In the genomic region with DNA sequence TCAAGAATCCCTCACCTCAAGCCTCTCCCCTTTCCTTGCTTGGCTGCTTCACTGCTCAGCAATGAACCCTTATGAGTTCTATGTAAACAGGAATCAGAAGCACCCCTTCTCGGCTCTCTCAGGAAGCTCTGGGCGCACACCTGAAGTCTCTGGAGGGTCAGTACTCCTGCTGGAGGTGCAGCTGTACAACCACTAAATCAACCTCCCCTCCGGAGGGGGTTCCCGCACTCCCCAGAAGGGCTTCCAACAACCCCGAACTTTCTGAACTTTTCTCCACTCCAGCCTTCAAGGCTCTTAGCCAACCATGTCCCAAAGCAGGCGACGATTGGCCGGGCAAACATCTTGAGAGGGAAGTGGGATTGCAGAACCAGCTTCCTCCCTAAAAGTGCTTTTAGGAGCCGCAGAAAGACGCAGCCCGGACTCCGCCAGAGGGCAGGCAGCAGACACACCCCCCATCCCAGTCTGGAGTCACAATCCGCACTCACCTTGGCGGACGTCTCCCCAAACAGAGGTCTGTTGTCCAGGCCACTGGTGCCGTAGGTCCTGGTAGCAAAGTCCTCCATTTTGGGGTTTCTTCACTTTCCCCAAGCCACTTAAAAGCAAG, we compare ENCODE assay signal across 7 cellular contexts. TPM values are rescaled to one million over a fixed set of nuclear protein-coding genes. Genes with fewer than 3 reads are reported as not detected.
A peak's percentile ranks its signal among the peaks of the same experiment; 100 is the strongest.
DNase-seq lines count a peak whose midpoint lies in the region; ATAC-seq, FAIRE-seq and TF ChIP-seq lines count a peak whose summit lies in the region.

No MANE protein-coding gene starts in this region.

- H3K27ac ChIP-seq in GM12878 (ENCODE audit: control insufficient read depth, insufficient read depth) (peak overlapping the region; percentile 98), iPS DF 6.9 (ENCODE audit: low read length) (no peak overlapping the region)

- CTCF ChIA-PET in GM12878 (lab: Yijun Ruan, JAX) = interaction anchor here (1.0 to 2.1 kb wide), 5 partner anchors 15 to 69 kb away, joined by 3 to 13 read pairs (median 4); no protein-coding TSS in a partner anchor

- H3K27me3 ChIP-seq in GM12878 (replicated peaks in 1 of 2; ENCODE audit: control insufficient read depth in 2 of 2, insufficient read depth in 2 of 2, low read length in 1 of 2) (no peaks in the 10 kb centered on the region), iPS DF 6.9 (ENCODE audit: control insufficient read depth, insufficient read depth, low read length) (peaks cover 10% of the 10 kb centered on the region; the same call in 1 of the 2 replicates)

- H4K20me1 ChIP-seq in GM12878 (ENCODE audit: control insufficient read depth, insufficient read depth) = no peaks in the 10 kb centered on the region

- POLR2A ChIA-PET in GM12878 (lab: Charles Lee) = interaction anchor here (0.9 to 12.1 kb wide), 3 partner anchors 20 to 64 kb away, joined by 4 to 215 read pairs (median 4); a partner anchor contains a TSS

- H3K36me3 ChIP-seq in GM12878 (ENCODE audit: control insufficient read depth in 2 of 2, insufficient read depth in 2 of 2, low read length in 1 of 2) (0 out of 4 replicates have a peak, but pooled peaks cover 0 to 2% of the 10 kb centered on the region in 2 experiments), iPS DF 6.9 (ENCODE audit: control insufficient read depth, insufficient read depth, low read length) (no peaks in the 10 kb centered on the region)

- peak overlapping the region; percentile 38 for H2AFZ ChIP-seq in GM12878 (ENCODE audit: control insufficient read depth, low read depth, low read length)

- DNase-seq in RPMI7951 (ENCODE audit: low read depth) (peak; percentile 45), GM12878 (ENCODE audit: low read depth, low spot score) (no peak), iPS DF 6.9 (ENCODE audit: low read depth, low spot score) (no peak), retinal pigment epithelial cell (ENCODE audit: low read depth) (no peak)

- intact Hi-C loops in GM12878 (cut with micrococcal nuclease; ENCODE audit: unreplicated experiment) = loop anchor here (1.0 to 5.0 kb wide), 4 partner anchors 67 to 998 kb away; a partner anchor contains a TSS

- peaks cover 63% of the 10 kb centered on the region for H3K79me2 ChIP-seq in GM12878 (ENCODE audit: control insufficient read depth, insufficient read depth, low read length)

- RAD21 ChIA-PET in GM12878 (lab: Charles Lee; ENCODE audit: unreplicated experiment) = interaction anchor here (0.6 to 11.7 kb wide), 6 partner anchors 9 to 64 kb away, joined by 3 to 153 read pairs (median 3); a partner anchor contains a TSS

- TF ChIP-seq EP300 in GM12878 (IDR thresholded peaks at IDR 0.05; ENCODE audit: borderline replicate concordance in 1 of 2, control insufficient read depth in 1 of 2, low read depth in 2 of 2, low read length in 2 of 2) = no peak

- no peak for TF ChIP-seq CTCF in GM12875 (IDR thresholded peaks at IDR 0.05; ENCODE audit: borderline replicate concordance, insufficient read depth, low read depth, low read length)
- TF ChIP-seq CTCF in GM12878 (IDR thresholded peaks at IDR 0.05 in 2 of 3, conservative IDR thresholded peaks at IDR 0.05 in 1 of 3; ENCODE audit: control insufficient read depth in 2 of 3, extremely low read depth in 1 of 3, insufficient read depth in 1 of 3, low read depth in 3 of 3, low read length in 3 of 3) = no peak
- no peak for TF ChIP-seq CTCF in retinal pigment epithelial cell (conservative IDR thresholded peaks at IDR 0.05; ENCODE audit: low read depth, low read length)

- ATAC-seq in HG02840 (IDR thresholded peaks at IDR 0.05; ENCODE audit: low FRiP score, unreplicated experiment) = peak; percentile 10
- peak; percentile 10 for ATAC-seq in GM12878
- ATAC-seq in GM21360 (IDR thresholded peaks at IDR 0.05; ENCODE audit: unreplicated experiment) = no peak

- under 1% methylated on average over 16 of the region's 16 CpGs for whole genome bisulfite sequencing in GM12878 (ENCODE audit: insufficient coverage, insufficient replicate concordance, low lambda C conversion rate, missing lambda C conversion rate)
- no CpG with 5 or more reads among the region's 16 CpGs for WGBS in iPS DF 6.9 (ENCODE audit: insufficient coverage, insufficient read length)

- peak overlapping the region; percentile 96; the same call in 1 of the 2 replicates for H3K4me2 ChIP-seq in GM12878 (ENCODE audit: control insufficient read depth, insufficient read depth)

- no peaks in the 10 kb centered on the region for H3K9me3 ChIP-seq in GM12878 (replicated peaks; ENCODE audit: control insufficient read depth, insufficient read depth, low read length)
- H3K9me3 ChIP-seq in iPS DF 6.9 (ENCODE audit: control insufficient read depth, insufficient read depth, low read length) = no peaks in the 10 kb centered on the region

- H3K4me1 ChIP-seq in GM12878 (ENCODE audit: control insufficient read depth, insufficient read depth, low read length) (peaks cover 13% of the 10 kb centered on the region), iPS DF 6.9 (ENCODE audit: control insufficient read depth, insufficient read depth, low read length) (peaks cover 4% of the 10 kb centered on the region)

- SMC1A ChIA-PET in GM12878 (lab: Charles Lee; ENCODE audit: uncharacterized antibody, unreplicated experiment) = interaction anchor here (0.7 to 8.6 kb wide), 8 partner anchors 8 to 126 kb away, joined by 3 to 112 read pairs (median 4); a partner anchor contains a TSS

- FAIRE-seq in GM12878 (lab: Jason Lieb, UNC) = peak; percentile 83

- H3K4me3 ChIP-seq in GM12875 (ENCODE audit: low read depth, low read length) = peak overlapping the region; percentile 97
- peak overlapping the region; percentile 95 for H3K4me3 ChIP-seq in GM12878
- H3K4me3 ChIP-seq in iPS DF 6.9 (ENCODE audit: low read length) = peak overlapping the region; percentile 97
- H3K4me3 ChIP-seq in retinal pigment epithelial cell (ENCODE audit: low read length) = peak overlapping the region; percentile 88

- BruUV-seq in GM12878 (replicated peaks; lab: Mats Ljungman, UMichigan) = no TSS peak

- peak overlapping the region; percentile 86 for H3K9ac ChIP-seq in GM12878 (ENCODE audit: control insufficient read depth, insufficient read depth, low read length)

- no peak for TF ChIP-seq POLR2A in GM12878 (IDR thresholded peaks at IDR 0.05; ENCODE audit: low read depth, low read length)

- in situ Hi-C loops in GM12878 (cut with MboI) = no loop called here

- TF ChIP-seq RAD21 in GM12878 (IDR thresholded peaks at IDR 0.05; ENCODE audit: insufficient read depth, low read depth, low read length) = no peak

TF ChIP-seq in GM12878, 131 proteins besides CTCF, POLR2A, EP300 and RAD21 (continues in another document):
- TF ChIP-seq FOS (IDR thresholded peaks at IDR 0.05; ENCODE audit: borderline replicate concordance, extremely low read depth, insufficient read length) (no peak), HDAC6 (IDR thresholded peaks at IDR 0.05; ENCODE audit: unreplicated experiment) (peak; percentile 13), TCF12 (IDR thresholded peaks at IDR 0.05; ENCODE audit: low read depth, low read length) (peak; percentile 58; the same call in 1 of the 2 replicates), TAF1 (IDR thresholded peaks at IDR 0.05; ENCODE audit: borderline replicate concordance, low read depth, low read length) (peak; percentile 56; the same call in 1 of the 2 replicates), TCF7 (IDR thresholded peaks at IDR 0.05; ENCODE audit: borderline replicate concordance) (0 out of 2 replicates have a peak, but pooled peaks have one; percentile 34), EGR1 (IDR thresholded peaks at IDR 0.05; ENCODE audit: borderline replicate concordance in 1 of 2, low read depth in 2 of 2, low read length in 2 of 2) (peak in 1 of 2 experiments; percentile 12; a peak in 1 of 3 replicates), TCF3 (IDR thresholded peaks at IDR 0.05; ENCODE audit: borderline replicate concordance, insufficient read depth, low read depth, low read length) (no peak)
- TF ChIP-seq, protein P1, sequence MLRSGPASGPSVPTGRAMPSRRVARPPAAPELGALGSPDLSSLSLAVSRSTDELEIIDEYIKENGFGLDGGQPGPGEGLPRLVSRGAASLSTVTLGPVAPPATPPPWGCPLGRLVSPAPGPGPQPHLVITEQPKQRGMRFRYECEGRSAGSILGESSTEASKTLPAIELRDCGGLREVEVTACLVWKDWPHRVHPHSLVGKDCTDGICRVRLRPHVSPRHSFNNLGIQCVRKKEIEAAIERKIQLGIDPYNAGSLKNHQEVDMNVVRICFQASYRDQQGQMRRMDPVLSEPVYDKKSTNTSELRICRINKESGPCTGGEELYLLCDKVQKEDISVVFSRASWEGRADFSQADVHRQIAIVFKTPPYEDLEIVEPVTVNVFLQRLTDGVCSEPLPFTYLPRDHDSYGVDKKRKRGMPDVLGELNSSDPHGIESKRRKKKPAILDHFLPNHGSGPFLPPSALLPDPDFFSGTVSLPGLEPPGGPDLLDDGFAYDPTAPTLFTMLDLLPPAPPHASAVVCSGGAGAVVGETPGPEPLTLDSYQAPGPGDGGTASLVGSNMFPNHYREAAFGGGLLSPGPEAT (IDR thresholded peaks at IDR 0.05; ENCODE audit: low read depth) = peak; percentile 31; the same call in 1 of the 2 replicates

RNA-seq across cellular contexts. Expression of a gene that starts 0.5 kb away (rescaled TPM):
- total RNA-seq in RPMI7951 (2014; rRNA removed; shearing (Covaris generic)) = 51.7 and 52.3 TPM in 2 replicates
- total RNA-seq in GM12878 (2013; cell fraction: nucleolus; rRNA removed) = 191 and 192 TPM in 2 replicates
- 101 and 115 TPM in 2 replicates for total RNA-seq in GM12878 (2014; rRNA removed)
- total RNA-seq in GM12878 (2014; rRNA removed; fragmentation: Illumina TruSeq; extraction: Trizol) = 71.0 and 72.9 TPM in 2 replicates
- total RNA-seq in GM12878 (2021) = 64.4 and 64.8 TPM in 2 replicates
- 73.2 TPM for polyA plus RNA-seq in GM12878 (2011; ENCODE audit: low read depth)
- polyA plus RNA-seq in GM12878 (2011; rRNA removed) = 155 and 209 TPM in 2 replicates
- 72.1 and 80.4 TPM in 2 replicates for polyA plus RNA-seq in GM12878 (2011; cell fraction: cytosol; rRNA removed)
- 87.6 and 99.5 TPM in 2 replicates for polyA plus RNA-seq in GM12878 (2011; cell fraction: nucleus; rRNA removed)
- 104 and 105 TPM in 2 replicates for polyA plus RNA-seq in GM12878 (2012)
- polyA plus RNA-seq in GM12878 (2014; fragmentation: Illumina TruSeq; extraction: Trizol) = 70.0 and 86.7 TPM in 2 replicates
- 10 to 100 TPM; 47.8 to 70.9 TPM for polyA plus RNA-seq in GM12878 (2014; fragmentation: Nextera tagmentation; extraction: Ambion mirVana)
- 66.4 and 82.9 TPM in 2 replicates for polyA plus RNA-seq in GM12878 (2014; rRNA removed)
- 100 to 1,000 TPM; 160 to 170 TPM for polyA plus RNA-seq in GM12878 (2016; fragmentation: Nextera tagmentation; extraction: Ambion mirVana)
- polyA minus RNA-seq in GM12878 (2011; rRNA and poly(A)+ RNA removed) = 75.9 and 94.9 TPM in 2 replicates
- polyA minus RNA-seq in GM12878 (2011; cell fraction: cytosol; rRNA and poly(A)+ RNA removed) = 14.7 and 23.1 TPM in 2 replicates
- polyA minus RNA-seq in GM12878 (2011; cell fraction: nucleus; rRNA and poly(A)+ RNA removed) = 103 and 124 TPM in 2 replicates
